9 cellular contexts compared by ENCODE assay signal in the genomic region with DNA sequence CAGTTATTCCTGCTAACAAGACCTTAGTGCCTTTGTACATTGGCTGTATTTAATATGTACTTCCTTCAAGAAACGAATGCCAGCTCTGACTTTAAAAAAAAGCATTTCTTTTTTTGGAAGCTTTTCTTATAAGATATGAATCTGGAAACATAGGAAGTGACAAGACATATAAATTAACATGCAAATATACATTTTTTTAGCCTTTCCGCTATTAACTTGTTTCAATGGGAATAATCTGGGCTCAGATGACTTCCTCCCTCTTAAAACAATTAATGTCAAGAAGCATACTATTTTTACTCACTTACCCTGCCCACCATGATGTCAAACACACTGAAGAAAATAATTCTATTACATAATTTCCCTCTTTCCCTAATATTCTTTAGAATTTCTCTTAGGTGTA. TPM values are rescaled to one million over a fixed set of nuclear protein-coding genes. Genes with fewer than 3 reads are reported as not detected.
DNase-seq lines count a peak whose midpoint lies in the region; ATAC-seq and TF ChIP-seq lines count a peak whose summit lies in the region.
"Had no signal": no experiment of that assay in that cellular context is flagged by ENCODE, and none has a peak within 500 bp of the region (broad histone marks: within the 10 kb centered on the region; RNA-seq: fewer than 3 reads in every experiment).

No MANE protein-coding gene starts in this region.

- H3K9ac ChIP-seq in mucosa of stomach (ENCODE audit: low read length) = peak overlapping the region; percentile 88

- H3K4me3 ChIP-seq in AG10803 (ENCODE audit: low read length) = peak overlapping the region; percentile 72
- no peak overlapping the region for H3K4me3 ChIP-seq in body of pancreas
- H3K4me3 ChIP-seq in mucosa of stomach (ENCODE audit: low read length) = no peak overlapping the region
- peak overlapping the region in 1 of 2 donors; percentile 75 for H3K4me3 ChIP-seq in vagina

- H3K27me3 ChIP-seq in body of pancreas (no peaks in the 10 kb centered on the region), mucosa of stomach (ENCODE audit: control insufficient read depth, insufficient read depth, low read length) (no peaks in the 10 kb centered on the region), vagina (no peaks in the 10 kb centered on the region)

- intact Hi-C loops in body of pancreas (cut with DNase I) = no loop called here
- intact Hi-C loops in vagina (cut with DNase I) = no loop called here

- DNase-seq in AG10803 (ENCODE audit: low read depth) (no peak), body of pancreas (no peak), ecto neural progenitor cell (ENCODE audit: low spot score) (no peak), NCI-H82 treated with DMSO at 0.1 percent for 48 hours (lab: John Stamatoyannopoulos, UW; ENCODE audit: unreplicated experiment) (no peak), vagina (ENCODE audit: extremely low spot score in 2 of 2) (no peak)
- DNase-seq: NCI-H1092 had no signal

- WGBS in body of pancreas, 2 donors = 13 to 17% methylated on average over 2 of the region's 2 CpGs

- peak overlapping the region; percentile 10 to 97 (median 73) for H3K27ac ChIP-seq in body of pancreas
- H3K27ac ChIP-seq in vagina = no peak overlapping the region

- peak overlapping the region; percentile 92 to 93 (median 92) for H3K4me3 Mint-ChIP-seq in IgD-negative memory B cell

- H3K9me3 ChIP-seq in body of pancreas (no peaks in the 10 kb centered on the region), mucosa of stomach (ENCODE audit: control insufficient read depth, low read length) (no peaks in the 10 kb centered on the region), vagina (no peaks in the 10 kb centered on the region)

- H3K4me1 Mint-ChIP-seq in IgD-negative memory B cell = peaks cover 54 to 59% (median 59%) of the 10 kb centered on the region in 3 donors

- H3K27ac Mint-ChIP-seq in IgD-negative memory B cell = peak overlapping the region in 2 of 3 donors; percentile 65 to 77

- ATAC-seq in body of pancreas (no peak), HG03175 (IDR thresholded peaks at IDR 0.05; ENCODE audit: unreplicated experiment) (no peak)

- TF ChIP-seq CTCF in AG10803 (conservative IDR thresholded peaks at IDR 0.05; ENCODE audit: low read length) (no peak), body of pancreas (IDR thresholded peaks at IDR 0.05) (no peak), vagina (IDR thresholded peaks at IDR 0.05) (no peak)

- H3K4me1 ChIP-seq in body of pancreas = peaks cover 46% of the 10 kb centered on the region
- H3K4me1 ChIP-seq in mucosa of stomach (ENCODE audit: control insufficient read depth, insufficient read depth, low read length) = peaks cover 14% of the 10 kb centered on the region
- peaks cover 39% of the 10 kb centered on the region for H3K4me1 ChIP-seq in vagina

- no peaks in the 10 kb centered on the region for H3K27me3 Mint-ChIP-seq in IgD-negative memory B cell

- TF ChIP-seq POLR2A in body of pancreas (IDR thresholded peaks at IDR 0.05) = no peak
- no peak for TF ChIP-seq POLR2A in vagina (IDR thresholded peaks at IDR 0.05)

- H3K36me3 ChIP-seq in body of pancreas (replicated peaks in 1 of 2; ENCODE audit: insufficient read depth in 1 of 2, low read depth in 2 of 2) (no peaks in the 10 kb centered on the region), mucosa of stomach (ENCODE audit: control insufficient read depth, insufficient read depth, low read length) (no peaks in the 10 kb centered on the region), vagina (no peaks in the 10 kb centered on the region)

- peaks cover 3% of the 10 kb centered on the region for H3K36me3 Mint-ChIP-seq in IgD-negative memory B cell

- H3K9me3 Mint-ChIP-seq in IgD-negative memory B cell = no peaks in the 10 kb centered on the region

RNA-seq across cellular contexts. Expression of a gene that starts 1.4 kb away (rescaled TPM):
- polyA plus RNA-seq in IgD-negative memory B cell = 10.5 TPM
- 10 to 100 TPM in 1 of 2 donors, 1 to 10 TPM in 1; 6.9 to 26.2 TPM for total RNA-seq in body of pancreas
- 17.2 TPM for total RNA-seq in vagina
